In genomic region chr3:15755181-15755580, GRCh38 we compare ENCODE assay signal across 22 cellular contexts.
"Had no signal": no experiment of that assay in that cellular context is flagged by ENCODE, and none has a peak within 500 bp of the region (broad histone marks: within the 10 kb centered on the region; RNA-seq: fewer than 3 reads in every experiment).

No MANE protein-coding gene starts in this region.

- FAIRE-seq: endothelial cell of umbilical vein, keratinocyte had no signal

- H3K4me1 Mint-ChIP-seq: activated naive CD4-positive, alpha-beta T cell treated with anti-CD3 and anti-CD28 coated beads, Interleukin-2, amount 50 U/mL, for 24 hours had no signal

- H3K79me2 ChIP-seq: parathyroid adenoma had no signal

- H3K27ac ChIP-seq: coronary artery, gastroesophageal sphincter, heart right ventricle, parathyroid adenoma, thoracic aorta, upper lobe of right lung had no signal

- H3K27me3 Mint-ChIP-seq: activated CD8-positive, alpha-beta T cell treated with anti-CD3 and anti-CD28 coated beads for 36 hours; activated naive CD4-positive, alpha-beta T cell treated with anti-CD3 and anti-CD28 coated beads, Interleukin-2, amount 50 U/mL, for 24 hours had no signal

- H3K27ac Mint-ChIP-seq: activated naive CD4-positive, alpha-beta T cell treated with anti-CD3 and anti-CD28 coated beads, Interleukin-2, amount 50 U/mL, for 24 hours; T-helper 1 cell treated with Interleukin-12 subunit alpha and Interleukin-12 subunit beta and Interleukin-4 antibody, amounts not matched to agents 30 μg/mL and 1 μg/mL, for 36 hours had no signal

- H3K9me3 Mint-ChIP-seq: activated CD8-positive, alpha-beta T cell treated with anti-CD3 and anti-CD28 coated beads for 36 hours; activated naive CD4-positive, alpha-beta T cell treated with anti-CD3 and anti-CD28 coated beads, Interleukin-2, amount 50 U/mL, for 24 hours; neural crest cell; T-helper 1 cell treated with Interleukin-12 subunit alpha and Interleukin-12 subunit beta and Interleukin-4 antibody, amounts not matched to agents 30 μg/mL and 1 μg/mL, for 36 hours; WTC11 had no signal

- ATAC-seq: activated CD8-positive, alpha-beta T cell treated with anti-CD3 and anti-CD28 coated beads for 36 hours; gastroesophageal sphincter; heart right ventricle; left lobe of liver; upper lobe of right lung; WTC11 had no signal

- DNase-seq: activated CD4-positive, alpha-beta T cell treated with anti-CD3 and anti-CD28 coated beads for 4 hours; activated CD8-positive, alpha-beta T cell treated with anti-CD3 and anti-CD28 coated beads for 36 hours; activated effector memory CD4-positive, alpha-beta T cell treated with anti-CD3 and anti-CD28 coated beads, Interleukin-2, amount 50 U/mL, for 16 hours; activated T-cell treated with anti-CD3 and anti-CD28 coated beads, Interleukin-2, amount 50 U/mL, for 48 hours; caudate nucleus; effector CD4-positive, alpha-beta T cell; heart right ventricle; midbrain; stimulated activated CD4-positive, alpha-beta T cell treated with anti-CD3 and anti-CD28 coated beads, Interleukin-12 subunit alpha, Interleukin-12 subunit beta, amount 100 ng/mL, for 4 hours; stimulated activated CD4-positive, alpha-beta T cell treated with anti-CD3 and anti-CD28 coated beads, Interleukin-2, amount 100 ng/mL, for 24 hours; upper lobe of right lung had no signal

- H3K4me3 ChIP-seq: coronary artery, gastroesophageal sphincter, heart right ventricle, thoracic aorta, upper lobe of right lung had no signal

- H3K36me3 ChIP-seq: thoracic aorta, upper lobe of right lung had no signal

- H2AFZ ChIP-seq: parathyroid adenoma had no signal

- H3K4me3 Mint-ChIP-seq: activated CD8-positive, alpha-beta T cell treated with anti-CD3 and anti-CD28 coated beads for 36 hours; activated naive CD4-positive, alpha-beta T cell treated with anti-CD3 and anti-CD28 coated beads, Interleukin-2, amount 50 U/mL, for 24 hours; neural crest cell; T-helper 1 cell treated with Interleukin-12 subunit alpha and Interleukin-12 subunit beta and Interleukin-4 antibody, amounts not matched to agents 30 μg/mL and 1 μg/mL, for 36 hours; WTC11 had no signal

- H3K27me3 ChIP-seq: gastroesophageal sphincter, heart right ventricle, upper lobe of right lung had no signal

- H3K4me1 ChIP-seq: parathyroid adenoma, upper lobe of right lung had no signal
